ENCODE assay signal across 1 cellular context in genomic region chr10:114526112-114526496, GRCh38.
TF ChIP-seq lines count a peak whose summit lies in the region.

No MANE protein-coding gene starts in this region.

TF ChIP-seq in SK-N-SH treated with all-trans-retinoic acid at 6 μM for 48 hours, 23 proteins besides CTCF, POLR2A, EP300 and RAD21 (continued from another document):
- TF ChIP-seq ZNF565 (CRISPR knock-in tag; conservative IDR thresholded peaks at IDR 0.05; ENCODE audit: low read depth) (no peak), CSDC2 (CRISPR knock-in tag; IDR thresholded peaks at IDR 0.05) (no peak), ESRRG (CRISPR knock-in tag; IDR thresholded peaks at IDR 0.05) (no peak), TOX (CRISPR knock-in tag; IDR thresholded peaks at IDR 0.05; ENCODE audit: borderline replicate concordance) (no peak), CSRNP3 (CRISPR knock-in tag; IDR thresholded peaks at IDR 0.05) (no peak)
